In the genomic region with DNA sequence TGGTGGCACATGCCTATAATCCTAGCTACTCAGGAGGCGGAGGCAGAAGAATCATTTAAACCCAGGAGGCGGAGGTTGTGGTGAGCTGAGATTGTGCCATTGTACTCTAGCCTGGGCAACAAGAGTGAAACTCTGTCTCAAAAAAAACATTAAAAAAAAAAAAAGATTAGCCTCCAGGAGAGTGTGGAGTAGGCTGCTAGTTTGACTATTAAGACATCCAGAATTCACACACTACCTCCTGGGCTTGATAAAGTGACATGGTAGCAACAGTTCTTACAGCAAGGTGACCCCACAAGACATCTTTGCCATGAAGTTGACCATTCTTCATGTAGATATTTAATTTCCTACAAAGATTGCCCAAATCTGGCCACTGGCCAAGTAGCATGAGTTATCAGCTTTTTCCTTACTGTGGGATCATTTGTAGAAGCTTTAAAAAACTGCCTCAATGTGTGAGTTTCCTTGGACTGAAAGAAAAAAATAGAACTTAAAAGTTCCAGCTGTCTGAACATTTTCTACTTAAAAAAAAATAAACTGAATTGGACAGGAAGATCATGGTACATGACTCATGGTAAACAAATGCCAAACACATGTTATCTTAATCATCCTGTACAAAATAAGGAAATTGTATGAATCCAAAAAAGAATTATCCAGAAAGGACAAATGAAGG, we compare ENCODE assay signal across 1 cellular context.
TF ChIP-seq lines count a peak whose summit lies in the region.

No MANE protein-coding gene starts in this region.

TF ChIP-seq in SK-N-SH, 30 proteins besides CTCF, POLR2A, EP300 and RAD21 (continued from another document):
- TF ChIP-seq, protein P1, sequence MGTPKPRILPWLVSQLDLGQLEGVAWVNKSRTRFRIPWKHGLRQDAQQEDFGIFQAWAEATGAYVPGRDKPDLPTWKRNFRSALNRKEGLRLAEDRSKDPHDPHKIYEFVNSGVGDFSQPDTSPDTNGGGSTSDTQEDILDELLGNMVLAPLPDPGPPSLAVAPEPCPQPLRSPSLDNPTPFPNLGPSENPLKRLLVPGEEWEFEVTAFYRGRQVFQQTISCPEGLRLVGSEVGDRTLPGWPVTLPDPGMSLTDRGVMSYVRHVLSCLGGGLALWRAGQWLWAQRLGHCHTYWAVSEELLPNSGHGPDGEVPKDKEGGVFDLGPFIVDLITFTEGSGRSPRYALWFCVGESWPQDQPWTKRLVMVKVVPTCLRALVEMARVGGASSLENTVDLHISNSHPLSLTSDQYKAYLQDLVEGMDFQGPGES (IDR thresholded peaks at IDR 0.05; ENCODE audit: low read depth, low read length), result no peak
- TF ChIP-seq RXRA (IDR thresholded peaks at IDR 0.05; ENCODE audit: borderline replicate concordance, low read depth) (no peak), USF1 (IDR thresholded peaks at IDR 0.05; ENCODE audit: borderline replicate concordance, low read depth) (no peak), POLR2AphosphoS5 (IDR thresholded peaks at IDR 0.05; ENCODE audit: low read depth, low read length) (peak; percentile 38; the same call in 1 of the 2 replicates), FOXM1 (IDR thresholded peaks at IDR 0.05; ENCODE audit: low read depth) (no peak), REST (IDR thresholded peaks at IDR 0.05; ENCODE audit: low read depth, low read length) (no peak), EZH2phosphoT487 (IDR thresholded peaks at IDR 0.05; ENCODE audit: borderline replicate concordance, low read depth) (no peak), RCOR1 (IDR thresholded peaks at IDR 0.05; ENCODE audit: low read length) (no peak), TAF1 (IDR thresholded peaks at IDR 0.05; ENCODE audit: borderline replicate concordance, low read depth, low read length) (no peak), FOXJ3 (CRISPR knock-in tag; IDR thresholded peaks at IDR 0.05) (no peak), NRF1 (IDR thresholded peaks at IDR 0.05; ENCODE audit: low read depth, low read length) (no peak), RFX5 (IDR thresholded peaks at IDR 0.05; ENCODE audit: low read length) (no peak), TCF12 (IDR thresholded peaks at IDR 0.05) (peak; percentile 92), GABPA (IDR thresholded peaks at IDR 0.05; ENCODE audit: low read depth) (no peak), CHD2 (IDR thresholded peaks at IDR 0.05; ENCODE audit: low read length, partially characterized antibody) (no peak), SIN3A (IDR thresholded peaks at IDR 0.05; ENCODE audit: borderline replicate concordance, low read depth, low read length) (no peak), NFIC (IDR thresholded peaks at IDR 0.05; ENCODE audit: borderline replicate concordance) (peak; percentile 69), MAX (IDR thresholded peaks at IDR 0.05; ENCODE audit: low read depth) (no peak), TEAD4 (IDR thresholded peaks at IDR 0.05; ENCODE audit: borderline replicate concordance, insufficient read depth) (no peak), FOSL2 (IDR thresholded peaks at IDR 0.05; ENCODE audit: borderline replicate concordance, low read depth) (peak; percentile 80)
- TF ChIP-seq, protein P2, sequence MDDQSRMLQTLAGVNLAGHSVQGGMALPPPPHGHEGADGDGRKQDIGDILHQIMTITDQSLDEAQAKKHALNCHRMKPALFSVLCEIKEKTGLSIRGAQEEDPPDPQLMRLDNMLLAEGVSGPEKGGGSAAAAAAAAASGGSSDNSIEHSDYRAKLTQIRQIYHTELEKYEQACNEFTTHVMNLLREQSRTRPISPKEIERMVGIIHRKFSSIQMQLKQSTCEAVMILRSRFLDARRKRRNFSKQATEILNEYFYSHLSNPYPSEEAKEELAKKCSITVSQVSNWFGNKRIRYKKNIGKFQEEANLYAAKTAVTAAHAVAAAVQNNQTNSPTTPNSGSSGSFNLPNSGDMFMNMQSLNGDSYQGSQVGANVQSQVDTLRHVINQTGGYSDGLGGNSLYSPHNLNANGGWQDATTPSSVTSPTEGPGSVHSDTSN (IDR thresholded peaks at IDR 0.05), result peak; percentile 90
